Comparison of ENCODE assay signal across 8 cellular contexts in genomic region chr12:88393017-88393767, GRCh38.
DNase-seq lines count a peak whose midpoint lies in the region; ATAC-seq, FAIRE-seq and TF ChIP-seq lines count a peak whose summit lies in the region.

No MANE protein-coding gene starts in this region.

- H3K27me3 ChIP-seq in OCI-LY1 (ENCODE audit: insufficient read depth, low read length), result no peaks in the 10 kb centered on the region
- H3K27me3 ChIP-seq in effector memory CD4-positive, alpha-beta T cell (replicated peaks; ENCODE audit: control insufficient read depth, insufficient read depth, low read length, poor library complexity, severe bottlenecking), result no peaks in the 10 kb centered on the region

- no peaks in the 10 kb centered on the region for H3K36me3 ChIP-seq in OCI-LY1 (ENCODE audit: insufficient read depth, low read length)
- no peaks in the 10 kb centered on the region for H3K36me3 ChIP-seq in effector memory CD4-positive, alpha-beta T cell (ENCODE audit: control insufficient read depth, insufficient read depth, low read length)

- H3K9me3 Mint-ChIP-seq in glutamatergic neuron (ENCODE audit: unreplicated experiment), result no peaks in the 10 kb centered on the region

- no peak for FAIRE-seq in GM19239 (lab: Jason Lieb, UNC)

- H3F3A ChIP-seq in OCI-LY1 (ENCODE audit: insufficient read depth, low read length), result no peaks in the 10 kb centered on the region

- H3K9me3 ChIP-seq in OCI-LY1 (ENCODE audit: low read length), result no peaks in the 10 kb centered on the region
- no peaks in the 10 kb centered on the region for H3K9me3 ChIP-seq in effector memory CD4-positive, alpha-beta T cell (ENCODE audit: control insufficient read depth, low read length)

- TF ChIP-seq CTCF in OCI-LY1 (IDR thresholded peaks at IDR 0.05; ENCODE audit: low read length) (peak; percentile 56), glutamatergic neuron (IDR thresholded peaks at IDR 0.05; ENCODE audit: partially characterized antibody, unreplicated experiment) (peak; percentile 76)

- no peaks in the 10 kb centered on the region for H3K9me2 ChIP-seq in OCI-LY1 (ENCODE audit: low read depth, low read length)

- H3K4me2 ChIP-seq in OCI-LY1 (ENCODE audit: low read length), result no peak overlapping the region

- peaks cover 6% of the 10 kb centered on the region for H3K4me1 ChIP-seq in OCI-LY1 (ENCODE audit: insufficient read depth, low read length, severe bottlenecking)
- H3K4me1 ChIP-seq in effector memory CD4-positive, alpha-beta T cell (ENCODE audit: control insufficient read depth, insufficient read depth, low read length, poor library complexity, severe bottlenecking), result no peaks in the 10 kb centered on the region

- H3K4me1 Mint-ChIP-seq in glutamatergic neuron (ENCODE audit: low read depth, unreplicated experiment), result no peaks in the 10 kb centered on the region

- H4K20me1 ChIP-seq in OCI-LY1 (ENCODE audit: insufficient read depth, low read length), result no peaks in the 10 kb centered on the region

- no peaks in the 10 kb centered on the region for H3K79me2 ChIP-seq in OCI-LY1 (ENCODE audit: insufficient read depth, low read length)

- no peak overlapping the region for H3K27ac Mint-ChIP-seq in glutamatergic neuron (ENCODE audit: unreplicated experiment)

- no peak overlapping the region for H3K27ac ChIP-seq in OCI-LY1 (ENCODE audit: low read depth, low read length, poor library complexity, severe bottlenecking)
- H3K27ac ChIP-seq in effector memory CD4-positive, alpha-beta T cell (ENCODE audit: insufficient read depth, low read length, poor library complexity, severe bottlenecking), result no peak overlapping the region

- H3K4me3 ChIP-seq in OCI-LY1 (ENCODE audit: low read depth, low read length, poor library complexity, severe bottlenecking), result no peak overlapping the region
- no peak overlapping the region for H3K4me3 ChIP-seq in effector memory CD4-positive, alpha-beta T cell (ENCODE audit: insufficient read depth, low read depth, low read length, poor library complexity, severe bottlenecking)

- H3K9ac ChIP-seq in OCI-LY1 (ENCODE audit: low read length), result no peak overlapping the region

- H3K4me3 Mint-ChIP-seq in glutamatergic neuron (ENCODE audit: unreplicated experiment), result no peak overlapping the region

- H3K36me3 Mint-ChIP-seq in glutamatergic neuron (ENCODE audit: unreplicated experiment), result no peaks in the 10 kb centered on the region

- no peaks in the 10 kb centered on the region for H3K27me3 Mint-ChIP-seq in glutamatergic neuron (ENCODE audit: unreplicated experiment)

- ATAC-seq in GM21576 (IDR thresholded peaks at IDR 0.05; ENCODE audit: unreplicated experiment), result peak; percentile 45

- peak; percentile 6 for DNase-seq in COR-L47 (lab: John Stamatoyannopoulos, UW)
- no peak for DNase-seq in glutamatergic neuron
- DNase-seq in GM19239 (ENCODE audit: insufficient read length, low spot score), result no peak
- DNase-seq in NCI-H187 (lab: John Stamatoyannopoulos, UW), result no peak
- no peak for DNase-seq in effector memory CD4-positive, alpha-beta T cell
- DNase-seq in HPDE6-E6E7 (ENCODE audit: extremely low spot score), result no peak

- H2AFZ ChIP-seq in OCI-LY1 (ENCODE audit: low read length), result no peak overlapping the region
